In genomic region chr19:56119585-56119978, GRCh38 we compare ENCODE assay signal across 8 cellular contexts. TPM values are rescaled to one million over a fixed set of nuclear protein-coding genes. Genes with fewer than 3 reads are reported as not detected.
DNase-seq lines count a peak whose midpoint lies in the region; ATAC-seq and TF ChIP-seq lines count a peak whose summit lies in the region.

No MANE protein-coding gene starts in this region.

- H3K4me1 Mint-ChIP-seq in brain = peaks cover 38% of the 10 kb centered on the region

- WGBS in HUES64 = 79% methylated on average over 15 of the region's 15 CpGs

- peak overlapping the region; percentile 97 for H3K27ac ChIP-seq in HUES64 (ENCODE audit: low read depth, low read length)

- no peaks in the 10 kb centered on the region for H3K9me3 ChIP-seq in HUES64 (ENCODE audit: insufficient read depth, low read depth, low read length)

- H3K4me1 ChIP-seq in HUES64 (ENCODE audit: insufficient read depth, low read length) = peaks cover 13% of the 10 kb centered on the region

- peaks cover 2% of the 10 kb centered on the region for H3K27me3 Mint-ChIP-seq in brain

- no peaks in the 10 kb centered on the region for H3K9me3 Mint-ChIP-seq in brain

- peaks cover 3% of the 10 kb centered on the region for H3K36me3 Mint-ChIP-seq in brain

- H3K36me3 ChIP-seq in HUES64 (ENCODE audit: insufficient read depth, low read length) = peaks cover 7% of the 10 kb centered on the region

- no peaks in the 10 kb centered on the region for H3K27me3 ChIP-seq in HUES64 (ENCODE audit: insufficient read depth, low read length)

- peak overlapping the region; percentile 98 for H3K9ac ChIP-seq in HUES64 (ENCODE audit: low read depth, low read length)

- in situ Hi-C loops in GM13976 (cut with MboI; ENCODE audit: low sequenced_read_pairs, unreplicated experiment) = no loop called here

- no peak for ATAC-seq in GM19397 (IDR thresholded peaks at IDR 0.05; ENCODE audit: unreplicated experiment)

- TF ChIP-seq CTCF in brain (conservative IDR thresholded peaks at IDR 0.05) (no peak), GM13976 (IDR thresholded peaks at IDR 0.05; ENCODE audit: borderline replicate concordance, control extremely low read depth, extremely low read depth, insufficient read depth, missing control alignments) (no peak)

- peak overlapping the region; percentile 72 to 95 (median 87) for H3K27ac Mint-ChIP-seq in brain

- H3K4me3 ChIP-seq in HUES64 (ENCODE audit: low read length) = peak overlapping the region; percentile 74

- peak; percentile 65 for DNase-seq in AG08396 (ENCODE audit: low spot score)
- peak; percentile 26 to 56 for DNase-seq in lung microvascular endothelial cell (ENCODE audit: low read depth in 2 of 2)
- no peak for DNase-seq in GM19238 (ENCODE audit: insufficient read length, low spot score)
- DNase-seq in cortex of kidney (lab: John Stamatoyannopoulos, UW) = no peak
- no peak for DNase-seq in GM13976 (ENCODE audit: low spot score)

- H3K4me3 Mint-ChIP-seq in brain = peak overlapping the region; percentile 82 to 90 (median 84)

RNA-seq across cellular contexts. Expression of gene ZNF787, which starts 1.5 kb away (rescaled TPM):
- polyA plus RNA-seq in HUES64 (2013, experiment 1 of 2) = 34.4 TPM
- polyA plus RNA-seq in HUES64 (2013, experiment 2 of 2) = 34.4 TPM
- 30.6 TPM for polyA plus RNA-seq in brain (ENCODE audit: insufficient read depth, low read depth, low replicate concordance)
- 20.9 and 31.0 TPM in 2 replicates for total RNA-seq in lung microvascular endothelial cell

RNA-seq across cellular contexts. Expression of gene ZNF444, which starts 21.5 kb away (rescaled TPM):
- 25.3 TPM for polyA plus RNA-seq in HUES64 (2013, experiment 1 of 2)
- polyA plus RNA-seq in HUES64 (2013, experiment 2 of 2) = 27.6 TPM
- 39.9 TPM for polyA plus RNA-seq in brain (ENCODE audit: insufficient read depth, low read depth, low replicate concordance)
- 8.1 and 12.5 TPM in 2 replicates for total RNA-seq in lung microvascular endothelial cell

RNA-seq across cellular contexts. Expression of gene GALP, which starts 56.2 kb away (rescaled TPM):
- polyA plus RNA-seq in HUES64 (2013, experiment 1 of 2) = 3.1 TPM
- 4.6 TPM for polyA plus RNA-seq in HUES64 (2013, experiment 2 of 2)
- polyA plus RNA-seq in brain (ENCODE audit: insufficient read depth, low read depth, low replicate concordance) = not detected
- not detected in 2 replicates for total RNA-seq in lung microvascular endothelial cell

Comparison
In these comparisons a context has a peak if more than half of its experiments do, and no peak if none do; other contexts are left out.
1. DNase-seq: peak in AG08396 (single experiment) and lung microvascular endothelial cell (2 of 2); none in GM19238 (single experiment), cortex of kidney (single experiment) and GM13976 (single experiment).